1 cellular context compared by ENCODE assay signal in the genomic region with DNA sequence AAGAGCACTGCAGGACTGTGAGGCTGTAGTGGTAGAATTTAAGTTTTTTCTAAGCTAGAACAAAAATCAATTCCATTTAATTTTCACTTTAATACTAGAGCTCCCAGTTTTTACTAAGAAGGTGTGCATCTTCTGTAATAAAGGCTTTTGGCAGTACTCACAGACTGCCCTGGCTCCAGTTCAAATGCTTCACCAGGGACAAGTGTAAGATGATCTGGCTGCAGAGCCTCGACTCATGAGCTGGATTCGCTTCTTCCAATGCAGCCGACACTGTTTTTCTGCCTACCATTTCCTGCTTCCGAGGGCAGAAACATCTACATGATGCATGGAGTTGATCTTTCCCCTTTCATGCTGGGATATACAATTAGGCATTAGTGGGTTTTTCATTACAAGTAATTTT.
TF ChIP-seq lines count a peak whose summit lies in the region.

No MANE protein-coding gene starts in this region.

TF ChIP-seq in HEK293, 187 proteins besides CTCF, POLR2A, EP300 and RAD21 (continued from another document):
- TF ChIP-seq, protein P1, sequence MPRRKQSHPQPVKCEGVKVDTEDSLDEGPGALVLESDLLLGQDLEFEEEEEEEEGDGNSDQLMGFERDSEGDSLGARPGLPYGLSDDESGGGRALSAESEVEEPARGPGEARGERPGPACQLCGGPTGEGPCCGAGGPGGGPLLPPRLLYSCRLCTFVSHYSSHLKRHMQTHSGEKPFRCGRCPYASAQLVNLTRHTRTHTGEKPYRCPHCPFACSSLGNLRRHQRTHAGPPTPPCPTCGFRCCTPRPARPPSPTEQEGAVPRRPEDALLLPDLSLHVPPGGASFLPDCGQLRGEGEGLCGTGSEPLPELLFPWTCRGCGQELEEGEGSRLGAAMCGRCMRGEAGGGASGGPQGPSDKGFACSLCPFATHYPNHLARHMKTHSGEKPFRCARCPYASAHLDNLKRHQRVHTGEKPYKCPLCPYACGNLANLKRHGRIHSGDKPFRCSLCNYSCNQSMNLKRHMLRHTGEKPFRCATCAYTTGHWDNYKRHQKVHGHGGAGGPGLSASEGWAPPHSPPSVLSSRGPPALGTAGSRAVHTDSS (tag by site-specific recombination; IDR thresholded peaks at IDR 0.05), result no peak
- TF ChIP-seq ZNF37A (tag by site-specific recombination; IDR thresholded peaks at IDR 0.05) (no peak), ZNF214 (tag by site-specific recombination; IDR thresholded peaks at IDR 0.05; ENCODE audit: borderline replicate concordance) (no peak), ZNF24 (tag by site-specific recombination; IDR thresholded peaks at IDR 0.05) (no peak), ZBTB20 (tag by site-specific recombination; IDR thresholded peaks at IDR 0.05) (no peak), ZNF274 (IDR thresholded peaks at IDR 0.05; ENCODE audit: low read length) (no peak), ZNF274 (tag by site-specific recombination; IDR thresholded peaks at IDR 0.05; ENCODE audit: borderline replicate concordance) (no peak), ZNF366 (tag by site-specific recombination; conservative IDR thresholded peaks at IDR 0.05) (0 out of 2 replicates have a peak, but pooled peaks have one; percentile 20), OSR2 (tag by site-specific recombination; IDR thresholded peaks at IDR 0.05) (no peak), ZXDB (tag by site-specific recombination; IDR thresholded peaks at IDR 0.05) (no peak), ZFHX2 (tag by site-specific recombination; conservative IDR thresholded peaks at IDR 0.05) (0 out of 2 replicates have a peak, but pooled peaks have one; percentile 44), GLI2 (tag by site-specific recombination; IDR thresholded peaks at IDR 0.05; ENCODE audit: borderline replicate concordance, low read depth) (no peak), ZNF707 (tag by site-specific recombination; IDR thresholded peaks at IDR 0.05) (no peak), ZNF776 (tag by site-specific recombination; IDR thresholded peaks at IDR 0.05; ENCODE audit: borderline replicate concordance) (no peak)
- TF ChIP-seq, protein P2, sequence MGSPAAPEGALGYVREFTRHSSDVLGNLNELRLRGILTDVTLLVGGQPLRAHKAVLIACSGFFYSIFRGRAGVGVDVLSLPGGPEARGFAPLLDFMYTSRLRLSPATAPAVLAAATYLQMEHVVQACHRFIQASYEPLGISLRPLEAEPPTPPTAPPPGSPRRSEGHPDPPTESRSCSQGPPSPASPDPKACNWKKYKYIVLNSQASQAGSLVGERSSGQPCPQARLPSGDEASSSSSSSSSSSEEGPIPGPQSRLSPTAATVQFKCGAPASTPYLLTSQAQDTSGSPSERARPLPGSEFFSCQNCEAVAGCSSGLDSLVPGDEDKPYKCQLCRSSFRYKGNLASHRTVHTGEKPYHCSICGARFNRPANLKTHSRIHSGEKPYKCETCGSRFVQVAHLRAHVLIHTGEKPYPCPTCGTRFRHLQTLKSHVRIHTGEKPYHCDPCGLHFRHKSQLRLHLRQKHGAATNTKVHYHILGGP (tag by site-specific recombination; IDR thresholded peaks at IDR 0.05), result no peak
